ENCODE assay signal across 10 cellular contexts in genomic region chr10:110214380-110214826, GRCh38. TPM values are rescaled to one million over a fixed set of nuclear protein-coding genes. Genes with fewer than 3 reads are reported as not detected.
DNase-seq lines count a peak whose midpoint lies in the region; ATAC-seq and TF ChIP-seq lines count a peak whose summit lies in the region.
"Had no signal": no experiment of that assay in that cellular context is flagged by ENCODE, and none has a peak within 500 bp of the region (broad histone marks: within the 10 kb centered on the region; RNA-seq: fewer than 3 reads in every experiment).

No MANE protein-coding gene starts in this region.

- H2BK5ac ChIP-seq in IMR-90 (ENCODE audit: low read depth, low read length, poor library complexity, severe bottlenecking): no peak overlapping the region

- no peak overlapping the region for H4K8ac ChIP-seq in IMR-90 (ENCODE audit: low read depth in 2 of 2, low read length in 2 of 2)

- WGBS in IMR-90 (ENCODE audit: extremely low coverage in 2 of 2, insufficient read length in 1 of 2), 2 experiments: no CpG with 5 or more reads among the region's 3 CpGs

- dilution Hi-C loops in IMR-90 (cut with HindIII; ENCODE audit: low sequenced_read_pairs, unreplicated experiment): no loop called here

- H3K36me3 Mint-ChIP-seq in MCF 10A (ENCODE audit: insufficient read depth, unreplicated experiment): peaks cover 10% of the 10 kb centered on the region
- H3K36me3 Mint-ChIP-seq in activated T-helper 2 cell treated with anti-CD3 and anti-CD28 coated beads, Interferon-gamma antibody, Interleukin-2, Interleukin-4, amounts not matched to agents 10 μg/mL and 5 μg/mL and 100 μg/mL, durations not matched to agents 14 hours and 24 hours and 36 hours (ENCODE audit: low read depth): peaks cover 10% of the 10 kb centered on the region

- no peak for TF ChIP-seq RAD21 in IMR-90 (IDR thresholded peaks at IDR 0.05; ENCODE audit: low read length)

- H2AK9ac ChIP-seq in IMR-90 (replicated peaks; ENCODE audit: low read depth, low read length, poor library complexity): no peak overlapping the region

- peak overlapping the region; percentile 8; the same call in 1 of the 2 replicates for H3K4me2 ChIP-seq in IMR-90 (ENCODE audit: low read depth, low read length)
- H3K4me2 ChIP-seq: smooth muscle cell had no signal

- H3K27ac Mint-ChIP-seq in MCF 10A (ENCODE audit: low read depth, unreplicated experiment): no peak overlapping the region
- H3K27ac Mint-ChIP-seq in activated T-helper 2 cell treated with anti-CD3 and anti-CD28 coated beads, Interferon-gamma antibody, Interleukin-2, Interleukin-4, amounts not matched to agents 10 μg/mL and 5 μg/mL and 100 μg/mL, durations not matched to agents 14 hours and 24 hours and 36 hours: no peak overlapping the region

- H3K4me3 ChIP-seq in breast epithelium (no peak overlapping the region), IMR-90 (ENCODE audit: insufficient read depth, low read depth, low read length) (no peak overlapping the region), astrocyte of the spinal cord (ENCODE audit: low read depth, low read length) (no peak overlapping the region)
- H3K4me3 ChIP-seq: smooth muscle cell had no signal

- H3K9ac ChIP-seq in IMR-90 (ENCODE audit: low read depth, low read length): no peak overlapping the region

- H3K4me1 ChIP-seq in breast epithelium (peaks cover 0 to 10% of the 10 kb centered on the region in 2 donors), IMR-90 (ENCODE audit: control insufficient read depth, insufficient read depth, low read length) (peaks cover 20% of the 10 kb centered on the region)

- H3K4ac ChIP-seq in IMR-90 (ENCODE audit: low read depth, low read length): no peak overlapping the region

- no peak overlapping the region for H4K5ac ChIP-seq in IMR-90 (ENCODE audit: low read depth, low read length)

- DNase-seq in breast epithelium (ENCODE audit: low spot score in 2 of 2): no peak
- no peak for DNase-seq in MCF 10A (ENCODE audit: unreplicated experiment)
- peak; percentile 42 for DNase-seq in IMR-90
- peak; percentile 82 for DNase-seq in astrocyte of the spinal cord (ENCODE audit: low read depth, low spot score)
- DNase-seq in NCI-H1417 treated with DMSO at 0.1 percent for 48 hours (lab: John Stamatoyannopoulos, UW): no peak
- DNase-seq in HuH-7 (ENCODE audit: low spot score): no peak
- no peak for DNase-seq in foreskin melanocyte
- no peak for DNase-seq in activated T-helper 2 cell treated with anti-CD3 and anti-CD28 coated beads, Interferon-gamma antibody, Interleukin-2, Interleukin-4, amounts not matched to agents 10 μg/mL and 5 μg/mL and 100 μg/mL, durations not matched to agents 14 hours and 24 hours and 36 hours (ENCODE audit: low spot score)
- DNase-seq: CD8-positive, alpha-beta memory T cell had no signal

- peaks cover 5 to 7% of the 10 kb centered on the region in 2 experiments; a peak in 2 of 4 replicates for H3K79me1 ChIP-seq in IMR-90 (ENCODE audit: low read depth in 1 of 2, low read length in 2 of 2)

- BruUV-seq in MCF 10A (replicated peaks; lab: Mats Ljungman, UMichigan): no TSS peak
- BruUV-seq in IMR-90 (replicated peaks; lab: Mats Ljungman, UMichigan): no TSS peak

- H3K27me3 ChIP-seq in breast epithelium (no peaks in the 10 kb centered on the region), IMR-90 (ENCODE audit: control insufficient read depth, insufficient read depth, low read length) (no peaks in the 10 kb centered on the region)

- H3K14ac ChIP-seq in IMR-90 (replicated peaks; ENCODE audit: low read depth, low read length): no peak overlapping the region

- TF ChIP-seq CTCF in breast epithelium (IDR thresholded peaks at IDR 0.05): no peak
- TF ChIP-seq CTCF in MCF 10A (IDR thresholded peaks at IDR 0.05; ENCODE audit: unreplicated experiment): no peak
- TF ChIP-seq CTCF in IMR-90 (conservative IDR thresholded peaks at IDR 0.05; ENCODE audit: low read depth, low read length): no peak
- no peak for TF ChIP-seq CTCF in astrocyte of the spinal cord (IDR thresholded peaks at IDR 0.05; ENCODE audit: low read depth, low read length)

- H3K23ac ChIP-seq in IMR-90 (ENCODE audit: low read depth, low read length): no peak overlapping the region

- H4K20me1 ChIP-seq in IMR-90 (ENCODE audit: insufficient read depth, low read length): no peaks in the 10 kb centered on the region; the same call in 1 of the 2 replicates

- H3K27ac ChIP-seq in breast epithelium (peak overlapping the region; percentile 4 to 43), IMR-90 (ENCODE audit: insufficient read depth, low read length) (peak overlapping the region; percentile 9; the same call in 1 of the 2 replicates)

- ATAC-seq in IMR-90 (ENCODE audit: low read depth): no peak

- H3K4me1 Mint-ChIP-seq in MCF 10A (ENCODE audit: insufficient read depth, unreplicated experiment): peaks cover 23% of the 10 kb centered on the region
- peaks cover 53% of the 10 kb centered on the region for H3K4me1 Mint-ChIP-seq in activated T-helper 2 cell treated with anti-CD3 and anti-CD28 coated beads, Interferon-gamma antibody, Interleukin-2, Interleukin-4, amounts not matched to agents 10 μg/mL and 5 μg/mL and 100 μg/mL, durations not matched to agents 14 hours and 24 hours and 36 hours (ENCODE audit: low read depth)

- H2BK15ac ChIP-seq in IMR-90 (ENCODE audit: low read depth, low read length): no peak overlapping the region

- no peak for TF ChIP-seq POLR2A in breast epithelium (IDR thresholded peaks at IDR 0.05)
- no peak for TF ChIP-seq POLR2A in IMR-90 (IDR thresholded peaks at IDR 0.05; ENCODE audit: low read depth, low read length)

- H3K18ac ChIP-seq in IMR-90 (ENCODE audit: low read depth, low read length): no peak overlapping the region

- H3K56ac ChIP-seq in IMR-90 (ENCODE audit: extremely low read depth, insufficient read depth, low read length): no peak overlapping the region

- no peak overlapping the region for H2AFZ ChIP-seq in IMR-90 (replicated peaks; ENCODE audit: low read length, poor library complexity)

- no peaks in the 10 kb centered on the region for H3K27me3 Mint-ChIP-seq in MCF 10A (ENCODE audit: insufficient read depth, unreplicated experiment)
- peaks cover 12% of the 10 kb centered on the region for H3K27me3 Mint-ChIP-seq in activated T-helper 2 cell treated with anti-CD3 and anti-CD28 coated beads, Interferon-gamma antibody, Interleukin-2, Interleukin-4, amounts not matched to agents 10 μg/mL and 5 μg/mL and 100 μg/mL, durations not matched to agents 14 hours and 24 hours and 36 hours (ENCODE audit: low read depth)

- H4K91ac ChIP-seq in IMR-90 (ENCODE audit: insufficient read depth, low read depth, low read length): no peak overlapping the region

- in situ Hi-C loops in IMR-90 (cut with MboI; ENCODE audit: low sequenced_read_pairs): no loop called here
- in situ Hi-C loops in astrocyte of the spinal cord (cut with HindIII; ENCODE audit: low sequenced_read_pairs): no loop called here

- H2AK5ac ChIP-seq in IMR-90 (ENCODE audit: low read depth, low read length): no peak overlapping the region

- no peaks in the 10 kb centered on the region for H3K36me3 ChIP-seq in breast epithelium
- no peaks in the 10 kb centered on the region for H3K36me3 ChIP-seq in IMR-90 (ENCODE audit: control insufficient read depth, insufficient read depth, low read length)

- CTCF ChIA-PET in MCF 10A (lab: Yijun Ruan, JAX): interaction anchor here (0.6 to 1.6 kb wide), 4 partner anchors 12 to 89 kb away, joined by 3 to 6 read pairs (median 4); no protein-coding TSS in a partner anchor
- CTCF ChIA-PET in IMR-90 (lab: Yijun Ruan, JAX): interaction anchor here (0.6 to 0.8 kb wide), 2 partner anchors 9 to 573 kb away, joined by 3 read pairs; no protein-coding TSS in a partner anchor

- no peaks in the 10 kb centered on the region for H3K9me3 Mint-ChIP-seq in MCF 10A (ENCODE audit: unreplicated experiment)
- H3K9me3 Mint-ChIP-seq in activated T-helper 2 cell treated with anti-CD3 and anti-CD28 coated beads, Interferon-gamma antibody, Interleukin-2, Interleukin-4, amounts not matched to agents 10 μg/mL and 5 μg/mL and 100 μg/mL, durations not matched to agents 14 hours and 24 hours and 36 hours: no peaks in the 10 kb centered on the region
- H3K9me3 Mint-ChIP-seq: CD8-positive, alpha-beta memory T cell had no signal

- no peaks in the 10 kb centered on the region for H3K9me1 ChIP-seq in IMR-90 (ENCODE audit: insufficient read depth, low read length)

- POLR2A ChIA-PET in MCF 10A (lab: Yijun Ruan, JAX): interaction anchor here (8.5 kb wide), 1 partner anchor 8 kb away, joined by 288 read pairs; no protein-coding TSS in a partner anchor
- POLR2A ChIA-PET in IMR-90 (lab: Charles Lee; ENCODE audit: unreplicated experiment): interaction anchor here (0.7 kb wide), 1 partner anchor 75 kb away, joined by 5 read pairs; no protein-coding TSS in a partner anchor

- no peaks in the 10 kb centered on the region for H3K9me3 ChIP-seq in breast epithelium
- no peaks in the 10 kb centered on the region for H3K9me3 ChIP-seq in IMR-90 (ENCODE audit: control insufficient read depth, insufficient read depth, low read length)

- intact Hi-C loops in breast epithelium (cut with DNase I; ENCODE audit: low total_unique reads) (no loop called here), MCF 10A (cut with micrococcal nuclease) (no loop called here), IMR-90 (cut with micrococcal nuclease) (no loop called here)
- intact Hi-C loops in activated T-helper 2 cell treated with anti-CD3 and anti-CD28 coated beads, Interferon-gamma antibody, Interleukin-2, Interleukin-4, amounts not matched to agents 10 μg/mL and 5 μg/mL and 100 μg/mL, durations not matched to agents 14 hours and 24 hours and 36 hours (cut with micrococcal nuclease): loop anchor here (5.0 kb wide), 3 partner anchors 142 to 288 kb away; partner anchors contain the start of gene ADD3

- H2BK120ac ChIP-seq in IMR-90 (ENCODE audit: low read depth, low read length): no peak overlapping the region

- H3K4me3 Mint-ChIP-seq in MCF 10A (ENCODE audit: unreplicated experiment): no peak overlapping the region
- no peak overlapping the region for H3K4me3 Mint-ChIP-seq in activated T-helper 2 cell treated with anti-CD3 and anti-CD28 coated beads, Interferon-gamma antibody, Interleukin-2, Interleukin-4, amounts not matched to agents 10 μg/mL and 5 μg/mL and 100 μg/mL, durations not matched to agents 14 hours and 24 hours and 36 hours (ENCODE audit: low read depth)

- H2BK20ac ChIP-seq in IMR-90 (ENCODE audit: low read depth, low read length): no peak overlapping the region

TF ChIP-seq in IMR-90, 13 proteins besides CTCF, POLR2A, EP300 and RAD21 (continues in another document):
- TF ChIP-seq FOS (IDR thresholded peaks at IDR 0.05; ENCODE audit: low read depth, low read length) (no peak), MAFK (IDR thresholded peaks at IDR 0.05; ENCODE audit: low read depth, low read length) (no peak)

RNA-seq across cellular contexts. Expression of gene MXI1, which starts 7.0 kb away (rescaled TPM):
- total RNA-seq in breast epithelium (100 to 1,000 TPM in 1 of 3 donors, 10 to 100 TPM in 2; 75.4 to 137 (median 79.5) TPM), MCF 10A (2022) (16.9 and 19.5 TPM in 2 replicates), IMR-90 (2012; rRNA removed) (7.5 and 11.8 TPM in 2 replicates)
- polyA plus RNA-seq in IMR-90 (2012; rRNA removed): 4.5 and 7.2 TPM in 2 replicates
- polyA plus RNA-seq in IMR-90 (2012; cell fraction: cytosol; rRNA removed): 0.90 and 3.1 TPM in 2 replicates
- polyA plus RNA-seq in IMR-90 (2012; cell fraction: nucleus; rRNA removed; ENCODE audit: low replicate concordance): 1.8 and 11.5 TPM in 2 replicates
- 12.2 and 14.6 TPM in 2 replicates for total RNA-seq in activated T-helper 2 cell treated with anti-CD3 and anti-CD28 coated beads, Interferon-gamma antibody, Interleukin-2, Interleukin-4, amounts not matched to agents 10 μg/mL and 5 μg/mL and 100 μg/mL, durations not matched to agents 14 hours and 24 hours and 36 hours

Comparison
In these comparisons a context has a peak if more than half of its experiments do, and no peak if none do; other contexts are left out.
1. DNase-seq: peak in IMR-90 (single experiment) and astrocyte of the spinal cord (single experiment); none in breast epithelium (0 of 2), MCF 10A (single experiment), NCI-H1417 treated with DMSO at 0.1 percent for 48 hours (single experiment), HuH-7 (single experiment), foreskin melanocyte (single experiment) and activated T-helper 2 cell treated with anti-CD3 and anti-CD28 coated beads, Interferon-gamma antibody, Interleukin-2, Interleukin-4, amounts not matched to agents 10 μg/mL and 5 μg/mL and 100 μg/mL, durations not matched to agents 14 hours and 24 hours and 36 hours (single experiment).